Comparison of ENCODE assay signal across 14 cellular contexts in the genomic region with DNA sequence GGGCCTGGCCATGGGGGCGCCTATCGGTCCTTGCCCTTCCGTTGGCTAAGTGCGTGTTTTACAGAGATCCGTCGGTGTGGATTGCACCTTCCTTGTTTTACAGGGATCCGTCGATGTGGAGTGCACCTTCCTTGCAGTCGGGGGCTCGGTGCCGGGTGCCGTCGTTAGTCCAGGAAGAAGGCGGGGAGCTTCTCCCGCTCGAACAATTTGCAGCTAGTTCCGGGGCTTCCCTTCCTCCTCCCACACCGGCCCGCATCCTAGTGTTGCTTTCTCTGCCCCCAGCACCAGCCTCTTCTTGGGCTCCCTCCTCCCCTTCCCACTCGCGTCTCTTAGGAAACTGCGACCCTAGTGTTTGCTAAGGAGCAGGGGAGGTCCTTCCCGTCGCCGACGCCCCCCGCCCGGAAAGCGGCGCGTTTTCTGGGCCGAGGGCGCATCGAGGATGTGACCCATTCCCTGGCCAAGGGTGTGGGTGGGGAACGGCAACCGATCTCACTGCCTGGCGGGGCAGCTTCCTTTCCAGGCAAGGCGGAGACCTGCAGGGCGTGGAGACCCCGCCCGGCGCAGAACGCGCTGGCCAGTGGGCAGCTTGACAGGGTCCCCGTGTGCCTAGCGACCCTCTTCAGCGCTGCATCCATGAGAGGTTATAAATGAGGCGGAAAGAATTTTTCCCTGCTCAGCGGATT.
DNase-seq lines count a peak whose midpoint lies in the region; ATAC-seq and TF ChIP-seq lines count a peak whose summit lies in the region.
"Had no signal": no experiment of that assay in that cellular context is flagged by ENCODE, and none has a peak within 500 bp of the region (broad histone marks: within the 10 kb centered on the region; RNA-seq: fewer than 3 reads in every experiment).

No MANE protein-coding gene starts in this region.

- H4K20me1 ChIP-seq in SK-N-SH (ENCODE audit: insufficient read depth) (no peaks in the 10 kb centered on the region), smooth muscle cell (ENCODE audit: low read depth) (no peaks in the 10 kb centered on the region)

- H3K36me3 ChIP-seq in SK-N-SH (replicated peaks in 1 of 2; ENCODE audit: control insufficient read depth in 1 of 2, insufficient read depth in 2 of 2, low read length in 1 of 2) (no peaks in the 10 kb centered on the region), smooth muscle cell (ENCODE audit: low read depth) (no peaks in the 10 kb centered on the region), thyroid gland (no peaks in the 10 kb centered on the region)

- no peak for TF ChIP-seq EP300 in SK-N-SH (IDR thresholded peaks at IDR 0.05; ENCODE audit: borderline replicate concordance in 1 of 2, low read depth in 1 of 2, low read length in 1 of 2)

- WGBS in SK-N-SH (ENCODE audit: low lambda C conversion rate): 17% methylated on average over 39 of the region's 49 CpGs
- WGBS in smooth muscle cell (ENCODE audit: low lambda C conversion rate): 72% methylated on average over 47 of the region's 49 CpGs
- 2 to 6% methylated on average over 41 to 45 of the region's 49 CpGs for WGBS in thyroid gland, 2 donors

- no peak overlapping the region for H3K27ac ChIP-seq in SK-N-SH (ENCODE audit: low read depth in 2 of 2, low read length in 1 of 2)
- H3K27ac ChIP-seq in smooth muscle cell (ENCODE audit: low read depth): no peak overlapping the region
- H3K27ac ChIP-seq in thyroid gland: no peak overlapping the region

- TF ChIP-seq CTCF in SK-N-SH (IDR thresholded peaks at IDR 0.05) (no peak), smooth muscle cell (IDR thresholded peaks at IDR 0.05; ENCODE audit: borderline replicate concordance, insufficient read depth, poor library complexity, severe bottlenecking) (no peak), thyroid gland (IDR thresholded peaks at IDR 0.05) (no peak)

- H3K9ac ChIP-seq in SK-N-SH: no peak overlapping the region
- no peak overlapping the region for H3K9ac ChIP-seq in smooth muscle cell (ENCODE audit: low read depth)

- TF ChIP-seq POLR2A in thyroid gland (IDR thresholded peaks at IDR 0.05): no peak

- no peak for ATAC-seq in SK-N-SH treated with all-trans-retinoic acid at 6 μM for 48 hours
- no peak for ATAC-seq in GM18511 (IDR thresholded peaks at IDR 0.05; ENCODE audit: unreplicated experiment)
- ATAC-seq: activated CD8-positive, alpha-beta T cell treated with anti-CD3 and anti-CD28 coated beads, Interleukin-2, amount 10 ng/mL, durations not matched to agents 7 days and 5 days had no signal

- POLR2A ChIA-PET in SK-N-SH (lab: Yijun Ruan, JAX): no interaction called here

- CTCF ChIA-PET in SK-N-SH (lab: Yijun Ruan, JAX): no interaction called here

- H3K9me3 ChIP-seq in SK-N-SH: no peaks in the 10 kb centered on the region
- H3K9me3 ChIP-seq in smooth muscle cell (replicated peaks; ENCODE audit: low read depth): peaks cover 6% of the 10 kb centered on the region
- no peaks in the 10 kb centered on the region for H3K9me3 ChIP-seq in thyroid gland
- H3K9me3 ChIP-seq: Caco-2 had no signal

- H3K79me2 ChIP-seq in SK-N-SH (ENCODE audit: insufficient read depth): no peaks in the 10 kb centered on the region
- no peaks in the 10 kb centered on the region for H3K79me2 ChIP-seq in smooth muscle cell (ENCODE audit: low read depth)

- H3K4me1 ChIP-seq in SK-N-SH (ENCODE audit: control insufficient read depth in 1 of 2, insufficient read depth in 2 of 2, low read depth in 1 of 2, low read length in 1 of 2): no peaks in the 10 kb centered on the region
- no peaks in the 10 kb centered on the region for H3K4me1 ChIP-seq in smooth muscle cell (ENCODE audit: low read depth)
- no peaks in the 10 kb centered on the region for H3K4me1 ChIP-seq in thyroid gland
- H3K4me1 ChIP-seq: Caco-2 had no signal

- H2AFZ ChIP-seq in SK-N-SH (ENCODE audit: low read depth): no peak overlapping the region
- no peak overlapping the region for H2AFZ ChIP-seq in smooth muscle cell (ENCODE audit: low read depth)

- H3K9me2 ChIP-seq in SK-N-SH: no peaks in the 10 kb centered on the region

- H3F3A ChIP-seq in SK-N-SH (replicated peaks; ENCODE audit: insufficient read depth) (no peaks in the 10 kb centered on the region), smooth muscle cell (ENCODE audit: low read depth) (no peaks in the 10 kb centered on the region)

- DNase-seq in SK-N-SH (peak; percentile 3), SK-N-DZ (ENCODE audit: low spot score) (peak; percentile 4), iPS-NIHi7 (ENCODE audit: extremely low spot score) (peak; percentile 36), smooth muscle cell (lab: John Stamatoyannopoulos, UW; ENCODE audit: unreplicated experiment) (no peak), Ammon's horn (ENCODE audit: low spot score) (no peak), thyroid gland (no peak)
- DNase-seq: activated CD8-positive, alpha-beta T cell treated with anti-CD3 and anti-CD28 coated beads, Interleukin-2, amount 10 ng/mL, durations not matched to agents 7 days and 5 days; Caco-2; effector CD8-positive, alpha-beta T cell; HCEC 1CT; NCI-H2029; SW 1271 had no signal

- TF ChIP-seq RAD21 in SK-N-SH (IDR thresholded peaks at IDR 0.05; ENCODE audit: low read length): no peak

- H3K4me2 ChIP-seq in SK-N-SH (no peak overlapping the region), smooth muscle cell (peak overlapping the region; percentile 17)

- H3K27me3 ChIP-seq in SK-N-SH (ENCODE audit: insufficient read depth) (no peaks in the 10 kb centered on the region), smooth muscle cell (ENCODE audit: low read depth) (no peaks in the 10 kb centered on the region), thyroid gland (no peaks in the 10 kb centered on the region)

- intact Hi-C loops in thyroid gland (cut with DNase I): no loop called here

- H3K4me3 ChIP-seq in SK-N-SH (ENCODE audit: low read depth in 2 of 2, low read length in 1 of 2) (peak overlapping the region in 1 of 2 experiments; percentile 18; a peak in 1 of 4 replicates), smooth muscle cell (peak overlapping the region; percentile 5), thyroid gland (replicated peaks in 1 of 3) (no peak overlapping the region)

TF ChIP-seq in SK-N-SH, 30 proteins besides CTCF, POLR2A, EP300 and RAD21 (continues in another document):
- TF ChIP-seq, protein P1, sequence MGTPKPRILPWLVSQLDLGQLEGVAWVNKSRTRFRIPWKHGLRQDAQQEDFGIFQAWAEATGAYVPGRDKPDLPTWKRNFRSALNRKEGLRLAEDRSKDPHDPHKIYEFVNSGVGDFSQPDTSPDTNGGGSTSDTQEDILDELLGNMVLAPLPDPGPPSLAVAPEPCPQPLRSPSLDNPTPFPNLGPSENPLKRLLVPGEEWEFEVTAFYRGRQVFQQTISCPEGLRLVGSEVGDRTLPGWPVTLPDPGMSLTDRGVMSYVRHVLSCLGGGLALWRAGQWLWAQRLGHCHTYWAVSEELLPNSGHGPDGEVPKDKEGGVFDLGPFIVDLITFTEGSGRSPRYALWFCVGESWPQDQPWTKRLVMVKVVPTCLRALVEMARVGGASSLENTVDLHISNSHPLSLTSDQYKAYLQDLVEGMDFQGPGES (IDR thresholded peaks at IDR 0.05; ENCODE audit: low read depth, low read length): no peak
- TF ChIP-seq FOXM1 (IDR thresholded peaks at IDR 0.05; ENCODE audit: low read depth) (no peak), RXRA (IDR thresholded peaks at IDR 0.05; ENCODE audit: borderline replicate concordance, low read depth) (no peak), RFX5 (IDR thresholded peaks at IDR 0.05; ENCODE audit: low read length) (no peak), NRF1 (IDR thresholded peaks at IDR 0.05; ENCODE audit: low read depth, low read length) (no peak), SMC3 (IDR thresholded peaks at IDR 0.05; ENCODE audit: low read depth, low read length) (no peak), TAF1 (IDR thresholded peaks at IDR 0.05; ENCODE audit: borderline replicate concordance, low read depth, low read length) (no peak), FOSL2 (IDR thresholded peaks at IDR 0.05; ENCODE audit: borderline replicate concordance, low read depth) (no peak)

TF ChIP-seq in SK-N-SH treated with all-trans-retinoic acid at 6 μM for 48 hours, 23 proteins besides CTCF, POLR2A, EP300 and RAD21 (continues in another document):
- TF ChIP-seq RARB (CRISPR knock-in tag; IDR thresholded peaks at IDR 0.05): no peak
- TF ChIP-seq, protein P2, sequence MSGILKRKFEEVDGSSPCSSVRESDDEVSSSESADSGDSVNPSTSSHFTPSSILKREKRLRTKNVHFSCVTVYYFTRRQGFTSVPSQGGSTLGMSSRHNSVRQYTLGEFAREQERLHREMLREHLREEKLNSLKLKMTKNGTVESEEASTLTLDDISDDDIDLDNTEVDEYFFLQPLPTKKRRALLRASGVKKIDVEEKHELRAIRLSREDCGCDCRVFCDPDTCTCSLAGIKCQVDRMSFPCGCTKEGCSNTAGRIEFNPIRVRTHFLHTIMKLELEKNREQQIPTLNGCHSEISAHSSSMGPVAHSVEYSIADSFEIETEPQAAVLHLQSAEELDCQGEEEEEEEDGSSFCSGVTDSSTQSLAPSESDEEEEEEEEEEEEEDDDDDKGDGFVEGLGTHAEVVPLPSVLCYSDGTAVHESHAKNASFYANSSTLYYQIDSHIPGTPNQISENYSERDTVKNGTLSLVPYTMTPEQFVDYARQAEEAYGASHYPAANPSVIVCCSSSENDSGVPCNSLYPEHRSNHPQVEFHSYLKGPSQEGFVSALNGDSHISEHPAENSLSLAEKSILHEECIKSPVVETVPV (CRISPR knock-in tag; IDR thresholded peaks at IDR 0.05): no peak
- no peak for TF ChIP-seq ZNF70 (CRISPR knock-in tag; IDR thresholded peaks at IDR 0.05)
- TF ChIP-seq ZNF8 (CRISPR knock-in tag; IDR thresholded peaks at IDR 0.05): no peak
- TF ChIP-seq TCF4 (CRISPR knock-in tag; IDR thresholded peaks at IDR 0.05; ENCODE audit: borderline replicate concordance): no peak
- no peak for TF ChIP-seq CSDC2 (CRISPR knock-in tag; IDR thresholded peaks at IDR 0.05)
- TF ChIP-seq ZFP3 (CRISPR knock-in tag; IDR thresholded peaks at IDR 0.05): no peak
- no peak for TF ChIP-seq PPARA (CRISPR knock-in tag; IDR thresholded peaks at IDR 0.05; ENCODE audit: borderline replicate concordance)

Comparison
In these comparisons a context has a peak if more than half of its experiments do, and no peak if none do; other contexts are left out.
1. DNase-seq: peak in SK-N-SH (single experiment), SK-N-DZ (single experiment) and iPS-NIHi7 (single experiment); none in smooth muscle cell (single experiment), Ammon's horn (single experiment) and thyroid gland (0 of 2).